In genomic region chr19:32324631-32325215, GRCh38 we compare ENCODE assay signal across 14 cellular contexts. TPM values are rescaled to one million over a fixed set of nuclear protein-coding genes. Genes with fewer than 3 reads are reported as not detected.
DNase-seq lines count a peak whose midpoint lies in the region; ATAC-seq and TF ChIP-seq lines count a peak whose summit lies in the region.
"Had no signal": no experiment of that assay in that cellular context is flagged by ENCODE, and none has a peak within 500 bp of the region (broad histone marks: within the 10 kb centered on the region; RNA-seq: fewer than 3 reads in every experiment).

No MANE protein-coding gene starts in this region.

- H2AFZ ChIP-seq in smooth muscle cell (ENCODE audit: low read depth), result no peak overlapping the region

- in situ Hi-C loops in Panc1 (cut with HindIII; ENCODE audit: low pct_unique_long_range_greater_than_20kb, low sequenced_read_pairs) (no loop called here), gastrocnemius medialis (cut with MboI; ENCODE audit: low sequenced_read_pairs in 4 of 4) (loop anchor here in 3 of 4 donors (25.0 kb wide), 1 partner anchor 238 kb away; no protein-coding TSS in a partner anchor)

- H3K9me3 Mint-ChIP-seq in CD4-positive, alpha-beta T cell, result no peaks in the 10 kb centered on the region
- H3K9me3 Mint-ChIP-seq: activated naive CD4-positive, alpha-beta T cell treated with anti-CD3 and anti-CD28 coated beads for 36 hours; central memory CD8-positive, alpha-beta T cell had no signal

- CTCF ChIA-PET in Panc1 (lab: Charles Lee), result no interaction called here
- CTCF ChIA-PET in CD4-positive, alpha-beta T cell (lab: Charles Lee), result no interaction called here

- no peak overlapping the region for H3K27ac Mint-ChIP-seq in CD4-positive, alpha-beta T cell
- H3K27ac Mint-ChIP-seq: activated naive CD4-positive, alpha-beta T cell treated with anti-CD3 and anti-CD28 coated beads for 36 hours; immature natural killer cell had no signal

- H3K4me2 ChIP-seq in smooth muscle cell, result no peak overlapping the region

- no peak overlapping the region for H3K4me3 ChIP-seq in Panc1 (ENCODE audit: low read depth in 2 of 2, low read length in 2 of 2)
- H3K4me3 ChIP-seq in epithelial cell of esophagus (ENCODE audit: low read length), result no peak overlapping the region
- H3K4me3 ChIP-seq in smooth muscle cell, result no peak overlapping the region
- H3K4me3 ChIP-seq in gastrocnemius medialis, result no peak overlapping the region
- H3K4me3 ChIP-seq: vagina had no signal

- no peaks in the 10 kb centered on the region for H3K36me3 Mint-ChIP-seq in CD4-positive, alpha-beta T cell (ENCODE audit: low read depth)
- H3K36me3 Mint-ChIP-seq: immature natural killer cell had no signal

- H3K27me3 Mint-ChIP-seq in CD4-positive, alpha-beta T cell, result peaks cover 47% of the 10 kb centered on the region

- TF ChIP-seq POLR2A in gastrocnemius medialis (IDR thresholded peaks at IDR 0.05), result no peak

- no peaks in the 10 kb centered on the region for H3F3A ChIP-seq in smooth muscle cell (ENCODE audit: low read depth)

- no peaks in the 10 kb centered on the region for H3K79me2 ChIP-seq in smooth muscle cell (ENCODE audit: low read depth)

- no peaks in the 10 kb centered on the region for H3K4me1 Mint-ChIP-seq in CD4-positive, alpha-beta T cell (ENCODE audit: low read depth)
- H3K4me1 Mint-ChIP-seq: central memory CD8-positive, alpha-beta T cell; immature natural killer cell had no signal

- 85% methylated on average over 8 of the region's 8 CpGs for WGBS in smooth muscle cell (ENCODE audit: low lambda C conversion rate)

- H3K27me3 ChIP-seq in Panc1 (ENCODE audit: control insufficient read depth, insufficient read depth, low read length) (no peaks in the 10 kb centered on the region), smooth muscle cell (ENCODE audit: low read depth) (no peaks in the 10 kb centered on the region), gastrocnemius medialis (peaks cover 0 to 7% (median 6%) of the 10 kb centered on the region in 3 donors)
- peaks cover 9% of the 10 kb centered on the region for H3K27me3 ChIP-seq in CD4-positive, alpha-beta T cell (ENCODE audit: control insufficient read depth, insufficient read depth, low read length)
- H3K27me3 ChIP-seq: vagina had no signal

- H3K36me3 ChIP-seq in Panc1 (ENCODE audit: control insufficient read depth, insufficient read depth, low read length), result no peaks in the 10 kb centered on the region
- no peaks in the 10 kb centered on the region for H3K36me3 ChIP-seq in smooth muscle cell (ENCODE audit: low read depth)
- no peaks in the 10 kb centered on the region for H3K36me3 ChIP-seq in gastrocnemius medialis
- H3K36me3 ChIP-seq: vagina had no signal

- H3K9me3 ChIP-seq in Panc1 (ENCODE audit: control insufficient read depth, insufficient read depth, low read depth, low read length) (no peaks in the 10 kb centered on the region), smooth muscle cell (replicated peaks; ENCODE audit: low read depth) (no peaks in the 10 kb centered on the region), gastrocnemius medialis (no peaks in the 10 kb centered on the region)
- no peaks in the 10 kb centered on the region for H3K9me3 ChIP-seq in CD4-positive, alpha-beta T cell (ENCODE audit: control insufficient read depth, low read length)
- H3K9me3 ChIP-seq: vagina had no signal

- no peak overlapping the region for H3K9ac ChIP-seq in smooth muscle cell (ENCODE audit: low read depth)

- H3K27ac ChIP-seq in Panc1 (ENCODE audit: low read length) (peak overlapping the region; percentile 4; the same call in 1 of the 2 replicates), smooth muscle cell (ENCODE audit: low read depth) (no peak overlapping the region), gastrocnemius medialis (no peak overlapping the region)
- no peak overlapping the region for H3K27ac ChIP-seq in CD4-positive, alpha-beta T cell (ENCODE audit: low read depth, low read length)
- H3K27ac ChIP-seq: vagina had no signal

- H3K4me1 ChIP-seq in Panc1 (ENCODE audit: control insufficient read depth, insufficient read depth, low read length) (peaks cover 6% of the 10 kb centered on the region; the same call in 1 of the 2 replicates), smooth muscle cell (ENCODE audit: low read depth) (no peaks in the 10 kb centered on the region), gastrocnemius medialis (no peaks in the 10 kb centered on the region)
- H3K4me1 ChIP-seq: vagina had no signal

- ATAC-seq in Panc1 (peak; percentile 59; the same call in 1 of the 2 replicates), HG02852 (IDR thresholded peaks at IDR 0.05; ENCODE audit: unreplicated experiment) (no peak), gastrocnemius medialis (no peak)
- ATAC-seq in CD4-positive, alpha-beta T cell (ENCODE audit: poor library complexity), result no peak

- peak; percentile 23 for DNase-seq in NCI-H345 treated with DMSO at 0.1 percent for 48 hours (lab: John Stamatoyannopoulos, UW; ENCODE audit: unreplicated experiment)
- no peak for DNase-seq in NCI-H345 (lab: John Stamatoyannopoulos, UW)
- DNase-seq in Panc1 (ENCODE audit: low read depth, low spot score), result no peak
- DNase-seq in epithelial cell of esophagus (ENCODE audit: low read depth), result no peak
- no peak for DNase-seq in smooth muscle cell (lab: John Stamatoyannopoulos, UW; ENCODE audit: unreplicated experiment)
- no peak for DNase-seq in CD4-positive, alpha-beta T cell
- no peak for DNase-seq in gastrocnemius medialis
- DNase-seq: activated naive CD4-positive, alpha-beta T cell treated with anti-CD3 and anti-CD28 coated beads for 36 hours; immature natural killer cell; KBM-7; stimulated activated CD4-positive, alpha-beta T cell treated with anti-CD3 and anti-CD28 coated beads, Interleukin-2, amount 100 ng/mL, for 24 hours had no signal

- H4K20me1 ChIP-seq in smooth muscle cell (ENCODE audit: low read depth), result no peaks in the 10 kb centered on the region

- POLR2A ChIA-PET in Panc1 (lab: Charles Lee), result no interaction called here
- POLR2A ChIA-PET in CD4-positive, alpha-beta T cell (lab: Charles Lee), result no interaction called here

- intact Hi-C loops in Panc1 (cut with micrococcal nuclease; ENCODE audit: unreplicated experiment) (loop anchor here (10.0 kb wide), 1 partner anchor 240 kb away; no protein-coding TSS in a partner anchor), gastrocnemius medialis (cut with DNase I; ENCODE audit: low total_unique reads) (no loop called here)
- intact Hi-C loops in CD4-positive, alpha-beta T cell (cut with DNase I, micrococcal nuclease), result no loop called here

- BruUV-seq in Panc1 (replicated peaks; lab: Mats Ljungman, UMichigan), result no TSS peak

- H3K4me3 Mint-ChIP-seq in CD4-positive, alpha-beta T cell, result no peak overlapping the region
- H3K4me3 Mint-ChIP-seq: activated naive CD4-positive, alpha-beta T cell treated with anti-CD3 and anti-CD28 coated beads for 36 hours; central memory CD8-positive, alpha-beta T cell; immature natural killer cell had no signal

- TF ChIP-seq CTCF in Panc1 (IDR thresholded peaks at IDR 0.05) (peak; percentile 66; the same call in 1 of the 2 replicates), epithelial cell of esophagus (IDR thresholded peaks at IDR 0.05; ENCODE audit: insufficient read depth, low read depth, low read length, missing control alignments) (peak; percentile 20), smooth muscle cell (IDR thresholded peaks at IDR 0.05; ENCODE audit: borderline replicate concordance, insufficient read depth, poor library complexity, severe bottlenecking) (peak; percentile 6), gastrocnemius medialis (IDR thresholded peaks at IDR 0.05 in 4 of 5, conservative IDR thresholded peaks at IDR 0.05 in 1 of 5) (no peak)
- TF ChIP-seq CTCF in CD4-positive, alpha-beta T cell (IDR thresholded peaks at IDR 0.05), result no peak

RNA-seq across cellular contexts. Expression of gene ZNF507, which starts 20.7 kb away (rescaled TPM):
- total RNA-seq in Panc1 (2021; ENCODE audit: unreplicated experiment) (28.3 TPM), smooth muscle cell (8.0 and 10.4 TPM in 2 replicates), gastrocnemius medialis (10 to 100 TPM; 11.9 to 21.8 (median 17.8) TPM)
- 9.3 TPM for polyA plus RNA-seq in Panc1 (2012; ENCODE audit: insufficient read length)
- polyA plus RNA-seq in smooth muscle cell, result 2.8 and 4.4 TPM in 2 replicates
- 10 to 100 TPM; 30.4 to 31.3 TPM for total RNA-seq in CD4-positive, alpha-beta T cell

Comparison
In these comparisons a context has a peak if more than half of its experiments do, and no peak if none do; other contexts are left out.
1. CTCF ChIP-seq: peak in Panc1 (single experiment), epithelial cell of esophagus (single experiment) and smooth muscle cell (single experiment); none in CD4-positive, alpha-beta T cell (single experiment) and gastrocnemius medialis (0 of 5).